Comparison of ENCODE assay signal across 12 cellular contexts in genomic region chr1:15882665-15883064, GRCh38. TPM values are rescaled to one million over a fixed set of nuclear protein-coding genes. Genes with fewer than 3 reads are reported as not detected.
A peak's percentile ranks its signal among the peaks of the same experiment; 100 is the strongest.
DNase-seq lines count a peak whose midpoint lies in the region; ATAC-seq and TF ChIP-seq lines count a peak whose summit lies in the region.
"Had no signal": no experiment of that assay in that cellular context is flagged by ENCODE, and none has a peak within 500 bp of the region (broad histone marks: within the 10 kb centered on the region; RNA-seq: fewer than 3 reads in every experiment).

No MANE protein-coding gene starts in this region.

- H3K9me3 Mint-ChIP-seq in Caco-2 (ENCODE audit: unreplicated experiment), result no peaks in the 10 kb centered on the region
- H3K9me3 Mint-ChIP-seq: activated T-helper 1 cell treated with anti-CD3 and anti-CD28 coated beads, Interleukin-12 subunit alpha, Interleukin-12 subunit beta, Interleukin-2, Interleukin-4 antibody, amounts not matched to agents 30 ng/mL and 10 ng/mL and 1 ng/mL, durations not matched to agents 14 hours and 24 hours and 36 hours; CD4-positive, CD25-positive, alpha-beta regulatory T cell; HFFc6 had no signal

- ATAC-seq in RWPE2 (ENCODE audit: low read depth), result no peak; the same call in 2 of the 3 replicates

- CTCF ChIA-PET in Caco-2 (lab: Charles Lee), result no interaction called here

- intact Hi-C loops in Caco-2 (cut with micrococcal nuclease; ENCODE audit: unreplicated experiment), result no loop called here

- TF ChIP-seq CTCF in 22Rv1 (IDR thresholded peaks at IDR 0.05) (no peak), RWPE2 (IDR thresholded peaks at IDR 0.05; ENCODE audit: poor library complexity, severe bottlenecking) (no peak), fibroblast of mammary gland (conservative IDR thresholded peaks at IDR 0.05; ENCODE audit: control insufficient read depth, insufficient read depth, low read depth, low read length) (no peak), Caco-2 (IDR thresholded peaks at IDR 0.05; ENCODE audit: insufficient read depth in 1 of 2, low read depth in 1 of 2, low read length in 1 of 2, severe bottlenecking in 1 of 2, unreplicated experiment in 1 of 2) (no peak)

- H3K4me1 Mint-ChIP-seq in Caco-2 (ENCODE audit: low read depth, unreplicated experiment), result peaks cover 11% of the 10 kb centered on the region

- H3K4me1 ChIP-seq in RWPE2 (ENCODE audit: insufficient read depth, poor library complexity, severe bottlenecking) (peaks cover 30% of the 10 kb centered on the region), Caco-2 (no peaks in the 10 kb centered on the region)

- in situ Hi-C loops in ACHN (cut with HindIII; ENCODE audit: low pct_ligation_motif_present, low pct_unique_long_range_greater_than_20kb, low sequenced_read_pairs), result no loop called here

- no peak overlapping the region for H3K27ac Mint-ChIP-seq in Caco-2 (ENCODE audit: unreplicated experiment)

- H3K27me3 ChIP-seq in RWPE2 (ENCODE audit: insufficient read depth, poor library complexity, severe bottlenecking) (no peaks in the 10 kb centered on the region), Caco-2 (replicated peaks; ENCODE audit: control insufficient read depth, insufficient read depth, low read length) (no peaks in the 10 kb centered on the region)

- H3K36me3 ChIP-seq in RWPE2 (ENCODE audit: low read depth) (peaks cover 35% of the 10 kb centered on the region), Caco-2 (ENCODE audit: control insufficient read depth, insufficient read depth, low read length) (no peaks in the 10 kb centered on the region)

- POLR2A ChIA-PET in Caco-2 (lab: Charles Lee), result no interaction called here

- no peaks in the 10 kb centered on the region for H3K27me3 Mint-ChIP-seq in Caco-2 (ENCODE audit: insufficient read depth, unreplicated experiment)
- H3K27me3 Mint-ChIP-seq: CD4-positive, CD25-positive, alpha-beta regulatory T cell had no signal

- no peak overlapping the region for H3K4me3 ChIP-seq in RWPE2 (ENCODE audit: severe bottlenecking)
- no peak overlapping the region for H3K4me3 ChIP-seq in fibroblast of mammary gland (ENCODE audit: control insufficient read depth, low read depth, low read length)
- H3K4me3 ChIP-seq in Caco-2 (ENCODE audit: low read depth, low read length), result no peak overlapping the region

- peaks cover 15% of the 10 kb centered on the region for H3K36me3 Mint-ChIP-seq in Caco-2 (ENCODE audit: insufficient read depth, unreplicated experiment)

- peak; percentile 35 for DNase-seq in EH (ENCODE audit: low read depth)
- DNase-seq in RWPE2 (ENCODE audit: low spot score), result no peak
- DNase-seq in fibroblast of mammary gland (ENCODE audit: low read depth), result peak; percentile 31
- no peak for DNase-seq in SIG-M5 treated with dmso at 0.1 percent for 504 hours (lab: John Stamatoyannopoulos, UW; ENCODE audit: unreplicated experiment)
- DNase-seq in ACHN, result no peak
- DNase-seq in Caco-2, result no peak
- no peak for DNase-seq in DMS79 (lab: John Stamatoyannopoulos, UW)
- DNase-seq: CD4-positive, CD25-positive, alpha-beta regulatory T cell; HFFc6; NCI-H345 had no signal

- H3K4me3 Mint-ChIP-seq in Caco-2 (ENCODE audit: unreplicated experiment), result no peak overlapping the region
- H3K4me3 Mint-ChIP-seq: activated T-helper 1 cell treated with anti-CD3 and anti-CD28 coated beads, Interleukin-12 subunit alpha, Interleukin-12 subunit beta, Interleukin-2, Interleukin-4 antibody, amounts not matched to agents 30 ng/mL and 10 ng/mL and 1 ng/mL, durations not matched to agents 14 hours and 24 hours and 36 hours; HFFc6 had no signal

- H3K9me3 ChIP-seq in RWPE2 (ENCODE audit: severe bottlenecking) (no peaks in the 10 kb centered on the region), Caco-2 (no peaks in the 10 kb centered on the region)

- H3K27ac ChIP-seq in 22Rv1, result peak overlapping the region; percentile 97
- H3K27ac ChIP-seq in RWPE2 (ENCODE audit: poor library complexity, severe bottlenecking), result peak overlapping the region; percentile 86

- no TSS peak for BruUV-seq in Caco-2 (replicated peaks; lab: Mats Ljungman, UMichigan)

RNA-seq across cellular contexts. Expression of gene SPEN, which starts 35.2 kb away (rescaled TPM):
- 46.4 and 47.3 TPM in 2 replicates for total RNA-seq in Caco-2 (2022)

Comparison
In these comparisons a context has a peak if more than half of its experiments do, and no peak if none do; other contexts are left out.
1. DNase-seq: peak in EH (single experiment) and fibroblast of mammary gland (single experiment); none in RWPE2 (single experiment), SIG-M5 treated with dmso at 0.1 percent for 504 hours (single experiment), ACHN (single experiment), Caco-2 (0 of 2) and DMS79 (single experiment).